In the genomic region with DNA sequence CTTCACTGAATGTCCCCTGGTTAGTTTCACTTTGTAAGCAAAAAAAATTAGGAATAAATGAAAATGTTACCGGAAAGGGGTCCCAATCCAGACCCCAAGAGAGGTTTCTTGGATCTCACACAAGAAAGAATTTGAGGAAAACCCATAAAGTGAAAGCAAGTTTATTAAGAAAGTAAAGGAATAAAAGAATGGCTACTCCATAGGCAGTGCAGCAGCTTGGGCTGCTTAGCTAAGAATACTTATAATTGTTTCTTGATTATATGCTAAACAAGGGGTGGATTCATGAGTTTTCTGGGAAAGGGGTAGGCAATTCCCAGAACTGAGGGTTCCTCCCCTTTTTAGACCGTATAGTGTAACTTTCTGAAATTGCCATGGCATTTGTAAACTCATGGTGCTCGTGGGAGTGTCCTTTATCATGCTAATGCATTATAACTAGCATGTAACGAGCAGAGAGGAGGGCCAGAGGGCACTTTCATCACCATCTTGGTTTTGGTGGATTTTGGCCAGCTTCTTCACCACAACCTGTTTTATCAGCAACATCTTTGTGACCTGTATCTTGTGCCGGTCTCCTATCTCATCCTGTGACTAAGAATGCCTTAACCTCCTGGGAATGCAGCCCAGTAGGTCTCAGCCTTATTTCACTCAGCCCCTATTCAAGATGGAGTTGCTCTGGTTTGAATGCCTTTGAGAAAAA, we compare ENCODE assay signal across 1 cellular context.
A peak's percentile ranks its signal among the peaks of the same experiment; 100 is the strongest.
TF ChIP-seq lines count a peak whose summit lies in the region.

No MANE protein-coding gene starts in this region.

TF ChIP-seq in K562, 482 proteins besides CTCF, POLR2A, EP300 and RAD21 (continued from another document and continues in another):
- TF ChIP-seq, protein P1, sequence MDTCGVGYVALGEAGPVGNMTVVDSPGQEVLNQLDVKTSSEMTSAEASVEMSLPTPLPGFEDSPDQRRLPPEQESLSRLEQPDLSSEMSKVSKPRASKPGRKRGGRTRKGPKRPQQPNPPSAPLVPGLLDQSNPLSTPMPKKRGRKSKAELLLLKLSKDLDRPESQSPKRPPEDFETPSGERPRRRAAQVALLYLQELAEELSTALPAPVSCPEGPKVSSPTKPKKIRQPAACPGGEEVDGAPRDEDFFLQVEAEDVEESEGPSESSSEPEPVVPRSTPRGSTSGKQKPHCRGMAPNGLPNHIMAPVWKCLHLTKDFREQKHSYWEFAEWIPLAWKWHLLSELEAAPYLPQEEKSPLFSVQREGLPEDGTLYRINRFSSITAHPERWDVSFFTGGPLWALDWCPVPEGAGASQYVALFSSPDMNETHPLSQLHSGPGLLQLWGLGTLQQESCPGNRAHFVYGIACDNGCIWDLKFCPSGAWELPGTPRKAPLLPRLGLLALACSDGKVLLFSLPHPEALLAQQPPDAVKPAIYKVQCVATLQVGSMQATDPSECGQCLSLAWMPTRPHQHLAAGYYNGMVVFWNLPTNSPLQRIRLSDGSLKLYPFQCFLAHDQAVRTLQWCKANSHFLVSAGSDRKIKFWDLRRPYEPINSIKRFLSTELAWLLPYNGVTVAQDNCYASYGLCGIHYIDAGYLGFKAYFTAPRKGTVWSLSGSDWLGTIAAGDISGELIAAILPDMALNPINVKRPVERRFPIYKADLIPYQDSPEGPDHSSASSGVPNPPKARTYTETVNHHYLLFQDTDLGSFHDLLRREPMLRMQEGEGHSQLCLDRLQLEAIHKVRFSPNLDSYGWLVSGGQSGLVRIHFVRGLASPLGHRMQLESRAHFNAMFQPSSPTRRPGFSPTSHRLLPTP (IDR thresholded peaks at IDR 0.05; ENCODE audit: borderline replicate concordance, extremely low read depth, insufficient read length): no peak
- TF ChIP-seq MYC (IDR thresholded peaks at IDR 0.05; ENCODE audit: low read depth, low read length) (peak; percentile 43), MYC (CRISPR knock-in tag; IDR thresholded peaks at IDR 0.05; ENCODE audit: borderline replicate concordance, low read depth) (peak; percentile 99), ZFP30 (CRISPR knock-in tag; IDR thresholded peaks at IDR 0.05; ENCODE audit: borderline replicate concordance) (peak; percentile 81; the same call in 1 of the 2 replicates), PPARD (CRISPR knock-in tag; IDR thresholded peaks at IDR 0.05) (peak; percentile 95), ZKSCAN3 (CRISPR knock-in tag; IDR thresholded peaks at IDR 0.05) (peak; percentile 94), HMG20A (CRISPR knock-in tag; conservative IDR thresholded peaks at IDR 0.05) (peak; percentile 95), DPF2 (IDR thresholded peaks at IDR 0.05) (peak; percentile 63), ZNF584 (CRISPR knock-in tag; IDR thresholded peaks at IDR 0.05; ENCODE audit: low read depth) (peak; percentile 100), ZNF79 (CRISPR knock-in tag; IDR thresholded peaks at IDR 0.05; ENCODE audit: low read depth) (peak; percentile 99), KDM4B (IDR thresholded peaks at IDR 0.05; ENCODE audit: borderline replicate concordance in 2 of 2, low read depth in 1 of 2) (no peak), NCOR1 (IDR thresholded peaks at IDR 0.05) (0 out of 2 replicates have a peak, but pooled peaks have one; percentile 8), MTA1 (IDR thresholded peaks at IDR 0.05; ENCODE audit: borderline replicate concordance) (0 out of 2 replicates have a peak, but pooled peaks have one; percentile 59), MEF2D (tag; conservative IDR thresholded peaks at IDR 0.05; ENCODE audit: low read depth) (peak; percentile 99), STAG1 (CRISPR knock-in tag; IDR thresholded peaks at IDR 0.05; ENCODE audit: borderline replicate concordance) (no peak), KLF13 (tag; IDR thresholded peaks at IDR 0.05; ENCODE audit: borderline replicate concordance, low read depth) (peak; percentile 98), ELF1 (tag; IDR thresholded peaks at IDR 0.05) (peak; percentile 68; the same call in 1 of the 2 replicates), SIN3A (IDR thresholded peaks at IDR 0.05; ENCODE audit: borderline replicate concordance in 2 of 2, control insufficient read depth in 1 of 2, low read depth in 2 of 2, low read length in 2 of 2) (no peak)
- TF ChIP-seq, protein P2, sequence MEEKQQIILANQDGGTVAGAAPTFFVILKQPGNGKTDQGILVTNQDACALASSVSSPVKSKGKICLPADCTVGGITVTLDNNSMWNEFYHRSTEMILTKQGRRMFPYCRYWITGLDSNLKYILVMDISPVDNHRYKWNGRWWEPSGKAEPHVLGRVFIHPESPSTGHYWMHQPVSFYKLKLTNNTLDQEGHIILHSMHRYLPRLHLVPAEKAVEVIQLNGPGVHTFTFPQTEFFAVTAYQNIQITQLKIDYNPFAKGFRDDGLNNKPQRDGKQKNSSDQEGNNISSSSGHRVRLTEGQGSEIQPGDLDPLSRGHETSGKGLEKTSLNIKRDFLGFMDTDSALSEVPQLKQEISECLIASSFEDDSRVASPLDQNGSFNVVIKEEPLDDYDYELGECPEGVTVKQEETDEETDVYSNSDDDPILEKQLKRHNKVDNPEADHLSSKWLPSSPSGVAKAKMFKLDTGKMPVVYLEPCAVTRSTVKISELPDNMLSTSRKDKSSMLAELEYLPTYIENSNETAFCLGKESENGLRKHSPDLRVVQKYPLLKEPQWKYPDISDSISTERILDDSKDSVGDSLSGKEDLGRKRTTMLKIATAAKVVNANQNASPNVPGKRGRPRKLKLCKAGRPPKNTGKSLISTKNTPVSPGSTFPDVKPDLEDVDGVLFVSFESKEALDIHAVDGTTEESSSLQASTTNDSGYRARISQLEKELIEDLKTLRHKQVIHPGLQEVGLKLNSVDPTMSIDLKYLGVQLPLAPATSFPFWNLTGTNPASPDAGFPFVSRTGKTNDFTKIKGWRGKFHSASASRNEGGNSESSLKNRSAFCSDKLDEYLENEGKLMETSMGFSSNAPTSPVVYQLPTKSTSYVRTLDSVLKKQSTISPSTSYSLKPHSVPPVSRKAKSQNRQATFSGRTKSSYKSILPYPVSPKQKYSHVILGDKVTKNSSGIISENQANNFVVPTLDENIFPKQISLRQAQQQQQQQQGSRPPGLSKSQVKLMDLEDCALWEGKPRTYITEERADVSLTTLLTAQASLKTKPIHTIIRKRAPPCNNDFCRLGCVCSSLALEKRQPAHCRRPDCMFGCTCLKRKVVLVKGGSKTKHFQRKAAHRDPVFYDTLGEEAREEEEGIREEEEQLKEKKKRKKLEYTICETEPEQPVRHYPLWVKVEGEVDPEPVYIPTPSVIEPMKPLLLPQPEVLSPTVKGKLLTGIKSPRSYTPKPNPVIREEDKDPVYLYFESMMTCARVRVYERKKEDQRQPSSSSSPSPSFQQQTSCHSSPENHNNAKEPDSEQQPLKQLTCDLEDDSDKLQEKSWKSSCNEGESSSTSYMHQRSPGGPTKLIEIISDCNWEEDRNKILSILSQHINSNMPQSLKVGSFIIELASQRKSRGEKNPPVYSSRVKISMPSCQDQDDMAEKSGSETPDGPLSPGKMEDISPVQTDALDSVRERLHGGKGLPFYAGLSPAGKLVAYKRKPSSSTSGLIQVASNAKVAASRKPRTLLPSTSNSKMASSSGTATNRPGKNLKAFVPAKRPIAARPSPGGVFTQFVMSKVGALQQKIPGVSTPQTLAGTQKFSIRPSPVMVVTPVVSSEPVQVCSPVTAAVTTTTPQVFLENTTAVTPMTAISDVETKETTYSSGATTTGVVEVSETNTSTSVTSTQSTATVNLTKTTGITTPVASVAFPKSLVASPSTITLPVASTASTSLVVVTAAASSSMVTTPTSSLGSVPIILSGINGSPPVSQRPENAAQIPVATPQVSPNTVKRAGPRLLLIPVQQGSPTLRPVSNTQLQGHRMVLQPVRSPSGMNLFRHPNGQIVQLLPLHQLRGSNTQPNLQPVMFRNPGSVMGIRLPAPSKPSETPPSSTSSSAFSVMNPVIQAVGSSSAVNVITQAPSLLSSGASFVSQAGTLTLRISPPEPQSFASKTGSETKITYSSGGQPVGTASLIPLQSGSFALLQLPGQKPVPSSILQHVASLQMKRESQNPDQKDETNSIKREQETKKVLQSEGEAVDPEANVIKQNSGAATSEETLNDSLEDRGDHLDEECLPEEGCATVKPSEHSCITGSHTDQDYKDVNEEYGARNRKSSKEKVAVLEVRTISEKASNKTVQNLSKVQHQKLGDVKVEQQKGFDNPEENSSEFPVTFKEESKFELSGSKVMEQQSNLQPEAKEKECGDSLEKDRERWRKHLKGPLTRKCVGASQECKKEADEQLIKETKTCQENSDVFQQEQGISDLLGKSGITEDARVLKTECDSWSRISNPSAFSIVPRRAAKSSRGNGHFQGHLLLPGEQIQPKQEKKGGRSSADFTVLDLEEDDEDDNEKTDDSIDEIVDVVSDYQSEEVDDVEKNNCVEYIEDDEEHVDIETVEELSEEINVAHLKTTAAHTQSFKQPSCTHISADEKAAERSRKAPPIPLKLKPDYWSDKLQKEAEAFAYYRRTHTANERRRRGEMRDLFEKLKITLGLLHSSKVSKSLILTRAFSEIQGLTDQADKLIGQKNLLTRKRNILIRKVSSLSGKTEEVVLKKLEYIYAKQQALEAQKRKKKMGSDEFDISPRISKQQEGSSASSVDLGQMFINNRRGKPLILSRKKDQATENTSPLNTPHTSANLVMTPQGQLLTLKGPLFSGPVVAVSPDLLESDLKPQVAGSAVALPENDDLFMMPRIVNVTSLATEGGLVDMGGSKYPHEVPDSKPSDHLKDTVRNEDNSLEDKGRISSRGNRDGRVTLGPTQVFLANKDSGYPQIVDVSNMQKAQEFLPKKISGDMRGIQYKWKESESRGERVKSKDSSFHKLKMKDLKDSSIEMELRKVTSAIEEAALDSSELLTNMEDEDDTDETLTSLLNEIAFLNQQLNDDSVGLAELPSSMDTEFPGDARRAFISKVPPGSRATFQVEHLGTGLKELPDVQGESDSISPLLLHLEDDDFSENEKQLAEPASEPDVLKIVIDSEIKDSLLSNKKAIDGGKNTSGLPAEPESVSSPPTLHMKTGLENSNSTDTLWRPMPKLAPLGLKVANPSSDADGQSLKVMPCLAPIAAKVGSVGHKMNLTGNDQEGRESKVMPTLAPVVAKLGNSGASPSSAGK (IDR thresholded peaks at IDR 0.05): peak; percentile 37
- TF ChIP-seq, protein P3, sequence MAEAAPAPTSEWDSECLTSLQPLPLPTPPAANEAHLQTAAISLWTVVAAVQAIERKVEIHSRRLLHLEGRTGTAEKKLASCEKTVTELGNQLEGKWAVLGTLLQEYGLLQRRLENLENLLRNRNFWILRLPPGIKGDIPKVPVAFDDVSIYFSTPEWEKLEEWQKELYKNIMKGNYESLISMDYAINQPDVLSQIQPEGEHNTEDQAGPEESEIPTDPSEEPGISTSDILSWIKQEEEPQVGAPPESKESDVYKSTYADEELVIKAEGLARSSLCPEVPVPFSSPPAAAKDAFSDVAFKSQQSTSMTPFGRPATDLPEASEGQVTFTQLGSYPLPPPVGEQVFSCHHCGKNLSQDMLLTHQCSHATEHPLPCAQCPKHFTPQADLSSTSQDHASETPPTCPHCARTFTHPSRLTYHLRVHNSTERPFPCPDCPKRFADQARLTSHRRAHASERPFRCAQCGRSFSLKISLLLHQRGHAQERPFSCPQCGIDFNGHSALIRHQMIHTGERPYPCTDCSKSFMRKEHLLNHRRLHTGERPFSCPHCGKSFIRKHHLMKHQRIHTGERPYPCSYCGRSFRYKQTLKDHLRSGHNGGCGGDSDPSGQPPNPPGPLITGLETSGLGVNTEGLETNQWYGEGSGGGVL (CRISPR knock-in tag; IDR thresholded peaks at IDR 0.05): peak; percentile 95
- TF ChIP-seq, protein P4, sequence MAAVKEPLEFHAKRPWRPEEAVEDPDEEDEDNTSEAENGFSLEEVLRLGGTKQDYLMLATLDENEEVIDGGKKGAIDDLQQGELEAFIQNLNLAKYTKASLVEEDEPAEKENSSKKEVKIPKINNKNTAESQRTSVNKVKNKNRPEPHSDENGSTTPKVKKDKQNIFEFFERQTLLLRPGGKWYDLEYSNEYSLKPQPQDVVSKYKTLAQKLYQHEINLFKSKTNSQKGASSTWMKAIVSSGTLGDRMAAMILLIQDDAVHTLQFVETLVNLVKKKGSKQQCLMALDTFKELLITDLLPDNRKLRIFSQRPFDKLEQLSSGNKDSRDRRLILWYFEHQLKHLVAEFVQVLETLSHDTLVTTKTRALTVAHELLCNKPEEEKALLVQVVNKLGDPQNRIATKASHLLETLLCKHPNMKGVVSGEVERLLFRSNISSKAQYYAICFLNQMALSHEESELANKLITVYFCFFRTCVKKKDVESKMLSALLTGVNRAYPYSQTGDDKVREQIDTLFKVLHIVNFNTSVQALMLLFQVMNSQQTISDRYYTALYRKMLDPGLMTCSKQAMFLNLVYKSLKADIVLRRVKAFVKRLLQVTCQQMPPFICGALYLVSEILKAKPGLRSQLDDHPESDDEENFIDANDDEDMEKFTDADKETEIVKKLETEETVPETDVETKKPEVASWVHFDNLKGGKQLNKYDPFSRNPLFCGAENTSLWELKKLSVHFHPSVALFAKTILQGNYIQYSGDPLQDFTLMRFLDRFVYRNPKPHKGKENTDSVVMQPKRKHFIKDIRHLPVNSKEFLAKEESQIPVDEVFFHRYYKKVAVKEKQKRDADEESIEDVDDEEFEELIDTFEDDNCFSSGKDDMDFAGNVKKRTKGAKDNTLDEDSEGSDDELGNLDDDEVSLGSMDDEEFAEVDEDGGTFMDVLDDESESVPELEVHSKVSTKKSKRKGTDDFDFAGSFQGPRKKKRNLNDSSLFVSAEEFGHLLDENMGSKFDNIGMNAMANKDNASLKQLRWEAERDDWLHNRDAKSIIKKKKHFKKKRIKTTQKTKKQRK (IDR thresholded peaks at IDR 0.05; ENCODE audit: borderline replicate concordance, low read depth, low read length): no peak
- TF ChIP-seq, protein P5, sequence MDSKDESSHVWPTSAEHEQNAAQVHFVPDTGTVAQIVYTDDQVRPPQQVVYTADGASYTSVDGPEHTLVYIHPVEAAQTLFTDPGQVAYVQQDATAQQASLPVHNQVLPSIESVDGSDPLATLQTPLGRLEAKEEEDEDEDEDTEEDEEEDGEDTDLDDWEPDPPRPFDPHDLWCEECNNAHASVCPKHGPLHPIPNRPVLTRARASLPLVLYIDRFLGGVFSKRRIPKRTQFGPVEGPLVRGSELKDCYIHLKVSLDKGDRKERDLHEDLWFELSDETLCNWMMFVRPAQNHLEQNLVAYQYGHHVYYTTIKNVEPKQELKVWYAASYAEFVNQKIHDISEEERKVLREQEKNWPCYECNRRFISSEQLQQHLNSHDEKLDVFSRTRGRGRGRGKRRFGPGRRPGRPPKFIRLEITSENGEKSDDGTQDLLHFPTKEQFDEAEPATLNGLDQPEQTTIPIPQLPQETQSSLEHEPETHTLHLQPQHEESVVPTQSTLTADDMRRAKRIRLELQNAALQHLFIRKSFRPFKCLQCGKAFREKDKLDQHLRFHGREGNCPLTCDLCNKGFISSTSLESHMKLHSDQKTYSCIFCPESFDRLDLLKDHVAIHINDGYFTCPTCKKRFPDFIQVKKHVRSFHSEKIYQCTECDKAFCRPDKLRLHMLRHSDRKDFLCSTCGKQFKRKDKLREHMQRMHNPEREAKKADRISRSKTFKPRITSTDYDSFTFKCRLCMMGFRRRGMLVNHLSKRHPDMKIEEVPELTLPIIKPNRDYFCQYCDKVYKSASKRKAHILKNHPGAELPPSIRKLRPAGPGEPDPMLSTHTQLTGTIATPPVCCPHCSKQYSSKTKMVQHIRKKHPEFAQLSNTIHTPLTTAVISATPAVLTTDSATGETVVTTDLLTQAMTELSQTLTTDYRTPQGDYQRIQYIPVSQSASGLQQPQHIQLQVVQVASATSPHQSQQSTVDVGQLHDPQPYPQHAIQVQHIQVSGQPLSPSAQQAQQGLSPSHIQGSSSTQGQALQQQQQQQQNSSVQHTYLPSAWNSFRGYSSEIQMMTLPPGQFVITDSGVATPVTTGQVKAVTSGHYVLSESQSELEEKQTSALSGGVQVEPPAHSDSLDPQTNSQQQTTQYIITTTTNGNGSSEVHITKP (IDR thresholded peaks at IDR 0.05; ENCODE audit: partially characterized antibody): peak; percentile 65
- TF ChIP-seq, protein P6, sequence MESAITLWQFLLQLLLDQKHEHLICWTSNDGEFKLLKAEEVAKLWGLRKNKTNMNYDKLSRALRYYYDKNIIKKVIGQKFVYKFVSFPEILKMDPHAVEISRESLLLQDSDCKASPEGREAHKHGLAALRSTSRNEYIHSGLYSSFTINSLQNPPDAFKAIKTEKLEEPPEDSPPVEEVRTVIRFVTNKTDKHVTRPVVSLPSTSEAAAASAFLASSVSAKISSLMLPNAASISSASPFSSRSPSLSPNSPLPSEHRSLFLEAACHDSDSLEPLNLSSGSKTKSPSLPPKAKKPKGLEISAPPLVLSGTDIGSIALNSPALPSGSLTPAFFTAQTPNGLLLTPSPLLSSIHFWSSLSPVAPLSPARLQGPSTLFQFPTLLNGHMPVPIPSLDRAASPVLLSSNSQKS (CRISPR knock-in tag; IDR thresholded peaks at IDR 0.05): peak; percentile 97
